Comparison of ENCODE assay signal across 20 cellular contexts in genomic region chr10:11699546-11700097, GRCh38. TPM values are rescaled to one million over a fixed set of nuclear protein-coding genes. Genes with fewer than 3 reads are reported as not detected.
DNase-seq lines count a peak whose midpoint lies in the region; ATAC-seq, FAIRE-seq and TF ChIP-seq lines count a peak whose summit lies in the region.
"Had no signal": no experiment of that assay in that cellular context is flagged by ENCODE, and none has a peak within 500 bp of the region (broad histone marks: within the 10 kb centered on the region; RNA-seq: fewer than 3 reads in every experiment).

No MANE protein-coding gene starts in this region.

- H3K27ac ChIP-seq in HepG2 (ENCODE audit: extremely low read length, insufficient read depth, low read length): peak overlapping the region; percentile 83
- H3K27ac ChIP-seq in foreskin keratinocyte: no peak overlapping the region
- H3K27ac ChIP-seq in stomach: no peak overlapping the region
- H3K27ac ChIP-seq: C4-2B, upper lobe of right lung had no signal

- no peak overlapping the region for H3K4me3 Mint-ChIP-seq in stimulated activated naive CD8-positive, alpha-beta T cell treated with anti-CD3 and anti-CD28 coated beads, Interleukin-15, Interleukin-2, amounts not matched to agents 100 ng/mL and 50 ng/mL, for 24 hours
- no peak overlapping the region for H3K4me3 Mint-ChIP-seq in stimulated activated naive CD8-positive, alpha-beta T cell treated with anti-CD3 and anti-CD28 coated beads, Interleukin-15, amount 100 ng/mL, for 72 hours
- H3K4me3 Mint-ChIP-seq in IgD-negative memory B cell: peak overlapping the region in 2 of 4 donors; percentile 63 to 76
- H3K4me3 Mint-ChIP-seq: activated naive CD8-positive, alpha-beta T cell; activated T-cell treated with anti-CD3 and anti-CD28 coated beads, Interleukin-2, amount 50 U/mL, for 24 hours had no signal

- H4K20me1 ChIP-seq in HepG2 (ENCODE audit: insufficient read depth, low read length): no peaks in the 10 kb centered on the region

- FAIRE-seq in HepG2 (lab: Jason Lieb, UNC): peak; percentile 100
- FAIRE-seq: bronchial epithelial cell had no signal

- TF ChIP-seq CTCF in HepG2 (CRISPR knock-in tag; IDR thresholded peaks at IDR 0.05) (peak; percentile 36), foreskin keratinocyte (conservative IDR thresholded peaks at IDR 0.05) (no peak), stomach (IDR thresholded peaks at IDR 0.05) (no peak)

- BruUV-seq in HepG2 (replicated peaks; lab: Mats Ljungman, UMichigan): no TSS peak

- no peaks in the 10 kb centered on the region for H3K36me3 Mint-ChIP-seq in stimulated activated naive CD8-positive, alpha-beta T cell treated with anti-CD3 and anti-CD28 coated beads, Interleukin-15, Interleukin-2, amounts not matched to agents 100 ng/mL and 50 ng/mL, for 24 hours (ENCODE audit: low read depth)
- no peaks in the 10 kb centered on the region for H3K36me3 Mint-ChIP-seq in IgD-negative memory B cell
- H3K36me3 Mint-ChIP-seq: activated naive CD8-positive, alpha-beta T cell had no signal

- no peaks in the 10 kb centered on the region for H3K9me3 ChIP-seq in HepG2 (ENCODE audit: low read length)
- no peaks in the 10 kb centered on the region for H3K9me3 ChIP-seq in stomach
- H3K9me3 ChIP-seq: upper lobe of right lung had no signal

- no peak for ATAC-seq in stimulated activated naive CD8-positive, alpha-beta T cell treated with anti-CD3 and anti-CD28 coated beads, Interleukin-15, amount 100 ng/mL, for 72 hours
- ATAC-seq in HepG2 (peak; percentile 90), GM21576 (IDR thresholded peaks at IDR 0.05; ENCODE audit: unreplicated experiment) (no peak), foreskin keratinocyte (no peak)
- ATAC-seq: esophagus mucosa, HCT116, SK-N-SH treated with all-trans-retinoic acid at 6 μM for 48 hours had no signal

- no peak for TF ChIP-seq POLR2A in HepG2 (IDR thresholded peaks at IDR 0.05; ENCODE audit: insufficient read depth in 1 of 2, low read depth in 2 of 2, low read length in 2 of 2)
- no peak for TF ChIP-seq POLR2A in stomach (IDR thresholded peaks at IDR 0.05)

- H3K9me3 Mint-ChIP-seq in stimulated activated naive CD8-positive, alpha-beta T cell treated with anti-CD3 and anti-CD28 coated beads, Interleukin-15, Interleukin-2, amounts not matched to agents 100 ng/mL and 50 ng/mL, for 24 hours: no peaks in the 10 kb centered on the region
- H3K9me3 Mint-ChIP-seq in stimulated activated naive CD8-positive, alpha-beta T cell treated with anti-CD3 and anti-CD28 coated beads, Interleukin-15, amount 100 ng/mL, for 72 hours: no peaks in the 10 kb centered on the region
- no peaks in the 10 kb centered on the region for H3K9me3 Mint-ChIP-seq in IgD-negative memory B cell
- H3K9me3 Mint-ChIP-seq: activated T-cell treated with anti-CD3 and anti-CD28 coated beads, Interleukin-2, amount 50 U/mL, for 24 hours had no signal

- H3K79me2 ChIP-seq in HepG2 (ENCODE audit: insufficient read depth, low read length): no peaks in the 10 kb centered on the region

- peak in 1 of 2 experiments; percentile 94; a peak in 2 of 4 replicates for TF ChIP-seq EP300 in HepG2 (IDR thresholded peaks at IDR 0.05; ENCODE audit: low read depth in 2 of 2, low read length in 2 of 2)
- peak; percentile 80; the same call in 1 of the 2 replicates for TF ChIP-seq EP300 in HepG2 (CRISPR knock-in tag; IDR thresholded peaks at IDR 0.05; ENCODE audit: borderline replicate concordance)
- TF ChIP-seq EP300 in stomach (IDR thresholded peaks at IDR 0.05): no peak

- H3K4me1 ChIP-seq in HepG2 (ENCODE audit: insufficient read depth, low read length): peaks cover 79% of the 10 kb centered on the region
- no peaks in the 10 kb centered on the region for H3K4me1 ChIP-seq in foreskin keratinocyte
- H3K4me1 ChIP-seq in stomach: peaks cover 0 to under 1% (median 0%) of the 10 kb centered on the region in 4 donors
- H3K4me1 ChIP-seq: upper lobe of right lung had no signal

- H3K4me1 Mint-ChIP-seq in stimulated activated naive CD8-positive, alpha-beta T cell treated with anti-CD3 and anti-CD28 coated beads, Interleukin-15, Interleukin-2, amounts not matched to agents 100 ng/mL and 50 ng/mL, for 24 hours (ENCODE audit: low read depth): peaks cover 21% of the 10 kb centered on the region
- peaks cover 19% of the 10 kb centered on the region for H3K4me1 Mint-ChIP-seq in stimulated activated naive CD8-positive, alpha-beta T cell treated with anti-CD3 and anti-CD28 coated beads, Interleukin-15, amount 100 ng/mL, for 72 hours
- peaks cover 28 to 47% (median 45%) of the 10 kb centered on the region in 3 donors for H3K4me1 Mint-ChIP-seq in IgD-negative memory B cell

- H3K4me3 ChIP-seq in HepG2 (replicated peaks in 1 of 3; ENCODE audit: insufficient read depth in 1 of 3, low read depth in 2 of 3, low read length in 3 of 3) (peak overlapping the region in 2 of 3 experiments; percentile 33 to 34; a peak in 3 of 6 replicates), stomach (no peak overlapping the region)
- H3K4me3 ChIP-seq: upper lobe of right lung had no signal

- H2AFZ ChIP-seq in HepG2 (ENCODE audit: low read length): no peak overlapping the region

- CTCF ChIA-PET in HepG2 (lab: Yijun Ruan, JAX; ENCODE audit: low intra/inter-chr PET ratio, low total read pairs): interaction anchor here (1.4 kb wide), 1 partner anchor 17 kb away, joined by 3 read pairs; no protein-coding TSS in a partner anchor

- no peaks in the 10 kb centered on the region for H3K36me3 ChIP-seq in HepG2 (replicated peaks in 1 of 2; ENCODE audit: control insufficient read depth in 1 of 2, insufficient read depth in 2 of 2, low read length in 2 of 2)
- no peaks in the 10 kb centered on the region for H3K36me3 ChIP-seq in stomach
- H3K36me3 ChIP-seq: upper lobe of right lung had no signal

- POLR2A ChIA-PET in HepG2 (lab: Yijun Ruan, JAX): interaction anchor here (0.8 to 2.1 kb wide), 8 partner anchors 9 to 343 kb away, joined by 3 to 113 read pairs (median 5); partner anchors contain the start of gene UPF2

- peak; percentile 34; the same call in 1 of the 2 replicates for TF ChIP-seq RAD21 in HepG2 (CRISPR knock-in tag; IDR thresholded peaks at IDR 0.05)

- peak overlapping the region; percentile 79 for H3K4me2 ChIP-seq in HepG2 (ENCODE audit: low read depth, low read length)

- H3K27ac Mint-ChIP-seq in stimulated activated naive CD8-positive, alpha-beta T cell treated with anti-CD3 and anti-CD28 coated beads, Interleukin-15, Interleukin-2, amounts not matched to agents 100 ng/mL and 50 ng/mL, for 24 hours: peak overlapping the region; percentile 73
- H3K27ac Mint-ChIP-seq in stimulated activated naive CD8-positive, alpha-beta T cell treated with anti-CD3 and anti-CD28 coated beads, Interleukin-15, amount 100 ng/mL, for 72 hours: no peak overlapping the region
- peak overlapping the region in 2 of 3 donors; percentile 21 to 85 for H3K27ac Mint-ChIP-seq in IgD-negative memory B cell
- H3K27ac Mint-ChIP-seq: activated naive CD8-positive, alpha-beta T cell; activated T-cell treated with anti-CD3 and anti-CD28 coated beads, Interleukin-2, amount 50 U/mL, for 24 hours had no signal

- peak overlapping the region; percentile 63 for H3K9ac ChIP-seq in HepG2 (ENCODE audit: insufficient read depth, low read depth, low read length)

- no peak for DNase-seq in stimulated activated naive CD8-positive, alpha-beta T cell treated with anti-CD3 and anti-CD28 coated beads, Interleukin-15, amount 100 ng/mL, for 72 hours
- peak; percentile 98 for DNase-seq in HepG2 (ENCODE audit: low spot score)
- DNase-seq in NCI-H1417 treated with DMSO at 0.1 percent for 48 hours (lab: John Stamatoyannopoulos, UW): no peak
- no peak for DNase-seq in foreskin keratinocyte
- no peak for DNase-seq in stomach
- DNase-seq: 8988T; activated T-cell treated with anti-CD3 and anti-CD28 coated beads, Interleukin-2, amount 50 U/mL, for 24 hours; DMS79; midbrain; occipital lobe; upper lobe of right lung had no signal

- WGBS in HepG2 (ENCODE audit: low lambda C conversion rate): 12% methylated on average over 12 of the region's 14 CpGs
- WGBS in stomach, 5 donors: 62 to 73% (median 67%) methylated on average over 13 to 14 of the region's 14 CpGs

- H3K27me3 Mint-ChIP-seq in stimulated activated naive CD8-positive, alpha-beta T cell treated with anti-CD3 and anti-CD28 coated beads, Interleukin-15, Interleukin-2, amounts not matched to agents 100 ng/mL and 50 ng/mL, for 24 hours: peaks cover 8% of the 10 kb centered on the region
- H3K27me3 Mint-ChIP-seq in stimulated activated naive CD8-positive, alpha-beta T cell treated with anti-CD3 and anti-CD28 coated beads, Interleukin-15, amount 100 ng/mL, for 72 hours: peaks cover 24% of the 10 kb centered on the region
- H3K27me3 Mint-ChIP-seq in IgD-negative memory B cell: no peaks in the 10 kb centered on the region

- intact Hi-C loops in HepG2 (cut with micrococcal nuclease; ENCODE audit: unreplicated experiment) (loop anchor here (1.0 to 2.0 kb wide), 4 partner anchors 17 to 184 kb away; no protein-coding TSS in a partner anchor), stomach (cut with DNase I; ENCODE audit: low total_unique reads) (no loop called here)

- in situ Hi-C loops in HepG2 (cut with HindIII; ENCODE audit: extremely low pct_ligation_motif_present, low pct_unique_long_range_greater_than_20kb): no loop called here

- no peaks in the 10 kb centered on the region for H3K27me3 ChIP-seq in HepG2 (ENCODE audit: control insufficient read depth in 1 of 2, insufficient read depth in 2 of 2, low read length in 2 of 2)
- H3K27me3 ChIP-seq in foreskin keratinocyte: no peaks in the 10 kb centered on the region
- no peaks in the 10 kb centered on the region for H3K27me3 ChIP-seq in stomach
- H3K27me3 ChIP-seq: upper lobe of right lung had no signal

RNA-seq across cellular contexts. Expression of gene ECHDC3, which starts 42.6 kb away (rescaled TPM):
- polyA plus RNA-seq in IgD-negative memory B cell: 0.73 TPM
- total RNA-seq in HepG2 (2016; rRNA removed; fragmentation: Illumina TruSeq; extraction: Trizol): not detected in 2 replicates
- not detected in 2 replicates for total RNA-seq in HepG2 (2016; cell fraction: cytosol; rRNA removed; fragmentation: Illumina TruSeq; extraction: Trizol; ENCODE audit: low read depth)
- total RNA-seq in HepG2 (2016; cell fraction: insoluble cytoplasmic fraction; rRNA removed; fragmentation: Illumina TruSeq; extraction: Trizol): 0.13 TPM in 1 of 2 replicates, not detected in the other
- not detected in 2 replicates for total RNA-seq in HepG2 (2016; cell fraction: membrane; rRNA removed; fragmentation: Illumina TruSeq; extraction: Trizol)
- not detected in 2 replicates for total RNA-seq in HepG2 (2016; cell fraction: nucleus; rRNA removed; fragmentation: Illumina TruSeq; extraction: Trizol)
- polyA plus RNA-seq in HepG2 (2011; rRNA removed): not detected in 2 replicates
- polyA plus RNA-seq in HepG2 (2011; cell fraction: cytosol; rRNA removed): not detected in 2 replicates
- not detected in 2 replicates for polyA plus RNA-seq in HepG2 (2011; cell fraction: nucleus; rRNA removed)
- polyA plus RNA-seq in HepG2 (2012): not detected in 2 replicates
- polyA plus RNA-seq in HepG2 (2016; cell fraction: cytosol; fragmentation: Illumina TruSeq; extraction: Trizol; ENCODE audit: low read depth): not detected in 2 replicates
- not detected in 2 replicates for polyA plus RNA-seq in HepG2 (2016; cell fraction: insoluble cytoplasmic fraction; fragmentation: Illumina TruSeq; extraction: Trizol; ENCODE audit: low read depth)
- polyA plus RNA-seq in HepG2 (2016; cell fraction: membrane; fragmentation: Illumina TruSeq; extraction: Trizol; ENCODE audit: low read depth): not detected in 2 replicates
- not detected in 2 replicates for polyA plus RNA-seq in HepG2 (2016; cell fraction: nucleus; fragmentation: Illumina TruSeq; extraction: Trizol; ENCODE audit: insufficient read depth, low read depth)
- 2.3 TPM in 1 of 2 replicates, not detected in the other for polyA minus RNA-seq in HepG2 (2011; rRNA and poly(A)+ RNA removed; ENCODE audit: low replicate concordance)
- not detected in 2 replicates for polyA minus RNA-seq in HepG2 (2011; cell fraction: cytosol; rRNA and poly(A)+ RNA removed)
- polyA minus RNA-seq in HepG2 (2011; cell fraction: nucleus; rRNA and poly(A)+ RNA removed): not detected in 2 replicates
- total RNA-seq in foreskin keratinocyte: 10.4 and 13.4 TPM in 2 replicates
- 11.0 and 14.4 TPM in 2 replicates for polyA plus RNA-seq in foreskin keratinocyte
- total RNA-seq in stomach: 10 to 100 TPM in 4 of 5 donors, under 1 TPM in 1; 0.58 to 70.6 (median 15.6) TPM
- 10 to 100 TPM; 29.5 to 34.8 (median 31.9) TPM for polyA plus RNA-seq in stomach

Comparison
In these comparisons a context has a peak if more than half of its experiments do, and no peak if none do; other contexts are left out.
1. H3K27ac Mint-ChIP-seq: peak in stimulated activated naive CD8-positive, alpha-beta T cell treated with anti-CD3 and anti-CD28 coated beads, Interleukin-15, Interleukin-2, amounts not matched to agents 100 ng/mL and 50 ng/mL, for 24 hours (single experiment) and IgD-negative memory B cell (2 of 3); none in stimulated activated naive CD8-positive, alpha-beta T cell treated with anti-CD3 and anti-CD28 coated beads, Interleukin-15, amount 100 ng/mL, for 72 hours (0 of 2).
2. H3K4me3 ChIP-seq: peak in HepG2 (2 of 3); none in stomach (0 of 4).